Comparison of ENCODE assay signal across 9 cellular contexts in the genomic region with DNA sequence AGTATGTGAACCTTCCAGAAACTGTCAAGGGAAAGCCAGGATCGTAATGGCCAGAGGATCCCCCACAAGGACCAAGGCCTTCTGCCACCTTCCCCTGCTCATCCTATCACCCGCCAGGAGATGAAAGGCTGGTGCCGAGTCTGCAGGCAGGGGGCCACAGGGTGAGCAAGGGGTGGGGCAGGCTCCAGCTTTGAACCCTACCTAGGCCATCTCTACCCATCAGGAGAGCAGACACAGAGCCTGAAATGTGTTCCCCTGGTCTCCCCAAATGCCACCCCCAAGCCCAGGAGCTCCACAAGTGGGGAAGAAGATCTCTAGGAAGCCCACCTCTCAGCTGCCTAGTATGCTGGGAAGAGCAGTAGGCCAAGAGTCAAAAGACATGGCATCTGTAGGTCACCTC.
"Had no signal": no experiment of that assay in that cellular context is flagged by ENCODE, and none has a peak within 500 bp of the region (broad histone marks: within the 10 kb centered on the region; RNA-seq: fewer than 3 reads in every experiment).

No MANE protein-coding gene starts in this region.

- FAIRE-seq: H54 had no signal

- H2AFZ ChIP-seq: GM23338 had no signal

- H3K27ac Mint-ChIP-seq: GM23338, H9, HFFc6 had no signal

- H3K36me3 ChIP-seq: HAP-1 had no signal

- DNase-seq: GOT3, H7, H9, HCEC 1CT, HFFc6 had no signal

- H3K9me3 Mint-ChIP-seq: GM23338 had no signal

- H3K9me3 ChIP-seq: HAP-1 had no signal

- ATAC-seq: GM23338, HCT116 had no signal

- H3K4me3 ChIP-seq: GM23338, HAP-1 had no signal

- H3K4me2 ChIP-seq: GM23338 had no signal

- H3K4me1 ChIP-seq: HAP-1 had no signal

- H3K4me1 Mint-ChIP-seq: H9 had no signal

- H3K4me3 Mint-ChIP-seq: GM23338, H9, HFFc6 had no signal
